ENCODE assay signal across 9 cellular contexts in the genomic region with DNA sequence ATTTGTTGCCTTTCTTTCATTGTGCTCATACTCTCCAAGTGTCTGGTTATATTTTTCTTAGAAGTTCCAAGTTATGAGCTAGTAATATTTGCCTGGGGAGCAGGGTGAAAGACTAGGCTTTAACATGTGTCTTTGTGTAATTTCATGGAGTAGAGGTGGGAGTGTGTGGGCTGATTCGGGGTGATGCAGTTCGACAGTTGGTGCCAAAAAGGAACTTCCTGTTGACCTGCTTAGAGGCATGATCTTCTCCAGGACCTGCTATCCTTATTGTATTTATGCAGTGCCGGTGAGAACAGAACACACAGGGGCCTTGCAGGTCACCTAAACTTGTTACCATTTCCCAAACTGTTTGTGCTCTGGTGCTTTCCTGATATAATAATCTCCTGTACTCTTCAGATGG. TPM values are rescaled to one million over a fixed set of nuclear protein-coding genes. Genes with fewer than 3 reads are reported as not detected.
DNase-seq lines count a peak whose midpoint lies in the region; FAIRE-seq and TF ChIP-seq lines count a peak whose summit lies in the region.
"Had no signal": no experiment of that assay in that cellular context is flagged by ENCODE, and none has a peak within 500 bp of the region (broad histone marks: within the 10 kb centered on the region; RNA-seq: fewer than 3 reads in every experiment).

No MANE protein-coding gene starts in this region.

- no peak overlapping the region for H3K4me3 ChIP-seq in SJSA1
- H3K4me3 ChIP-seq in lower leg skin (ENCODE audit: low read depth, poor library complexity, severe bottlenecking): no peak overlapping the region

- peak overlapping the region; percentile 6; the same call in 1 of the 2 replicates for H3K27ac ChIP-seq in SJSA1

- H3K36me3 ChIP-seq in SJSA1: peaks cover 20% of the 10 kb centered on the region

- no peaks in the 10 kb centered on the region for H3K9me3 ChIP-seq in SJSA1 (replicated peaks)

- H3K4me1 Mint-ChIP-seq in chondrocyte (ENCODE audit: low read depth): peaks cover 12% of the 10 kb centered on the region

- no peak for TF ChIP-seq CTCF in chondrocyte (IDR thresholded peaks at IDR 0.05)
- TF ChIP-seq CTCF in lower leg skin (IDR thresholded peaks at IDR 0.05): no peak

- FAIRE-seq in GM12891 (lab: Jason Lieb, UNC): peak; percentile 72

- DNase-seq in GM12891 (ENCODE audit: insufficient read length, low spot score) (no peak), SJSA1 (ENCODE audit: low read depth in 1 of 2, low spot score in 2 of 2) (no peak), chondrocyte (ENCODE audit: low spot score) (no peak), renal cortical epithelial cell (ENCODE audit: low read depth) (peak; percentile 13), lower leg skin (ENCODE audit: low spot score in 2 of 2) (no peak)
- DNase-seq in stimulated activated CD4-positive, alpha-beta T cell treated with anti-CD3 and anti-CD28 coated beads, Interleukin-2, amount 100 ng/mL, for 48 hours: no peak
- no peak for DNase-seq in NK-92 treated with Interleukin-12 subunit alpha and Interleukin-12 subunit beta, amount 100 ng/mL, for 24 hours (lab: John Stamatoyannopoulos, UW)
- DNase-seq: NCI-H187, nucleus accumbens had no signal

- TF ChIP-seq POLR2A in GM12891 (IDR thresholded peaks at IDR 0.05; ENCODE audit: low read depth, low read length) (no peak), lower leg skin (IDR thresholded peaks at IDR 0.05) (no peak)

- H3K27me3 ChIP-seq in SJSA1 (replicated peaks): no peaks in the 10 kb centered on the region

- no peaks in the 10 kb centered on the region for H3K27me3 Mint-ChIP-seq in chondrocyte (ENCODE audit: low read depth)

- peaks cover 7% of the 10 kb centered on the region for H3K4me1 ChIP-seq in SJSA1 (replicated peaks)

- H3K9me3 Mint-ChIP-seq in chondrocyte (ENCODE audit: low read depth): no peaks in the 10 kb centered on the region

- H3K27ac Mint-ChIP-seq in chondrocyte (ENCODE audit: unreplicated experiment): peak overlapping the region; percentile 52

- peaks cover 18% of the 10 kb centered on the region for H3K36me3 Mint-ChIP-seq in chondrocyte (ENCODE audit: low read depth)

- WGBS in lower leg skin, 2 donors: 29 to 55% methylated on average over 3 of the region's 3 CpGs

- intact Hi-C loops in lower leg skin (cut with DNase I; ENCODE audit: low total_unique reads): no loop called here

- H3K4me3 Mint-ChIP-seq in chondrocyte (ENCODE audit: unreplicated experiment): no peak overlapping the region

TF ChIP-seq in GM12891, 5 proteins besides CTCF, POLR2A, EP300 and RAD21:
- no peak for TF ChIP-seq POU2F2 (IDR thresholded peaks at IDR 0.05; ENCODE audit: low read depth, low read length)
- no peak for TF ChIP-seq TAF1 (IDR thresholded peaks at IDR 0.05; ENCODE audit: low read depth, low read length)
- no peak for TF ChIP-seq PAX5 (IDR thresholded peaks at IDR 0.05; ENCODE audit: insufficient read depth, low read length, severe bottlenecking)
- TF ChIP-seq POLR2AphosphoS5 (IDR thresholded peaks at IDR 0.05; ENCODE audit: low read depth, low read length): no peak
- no peak for TF ChIP-seq SPI1 (IDR thresholded peaks at IDR 0.05; ENCODE audit: low read depth, low read length)
TF ChIP-seq in GM12891: peak in this region for 0.

RNA-seq across cellular contexts. Expression of gene USP53, which starts 21.2 kb away (rescaled TPM):
- polyA plus RNA-seq in GM12891 (2012; ENCODE audit: low read depth, missing spikeins): 0.85 TPM
- 13.8 and 14.7 TPM in 2 replicates for total RNA-seq in SJSA1 (2014; rRNA removed; shearing (Covaris generic))
- 20.0 to 22.3 TPM (median 20.0 TPM) in 3 replicates for total RNA-seq in chondrocyte
- total RNA-seq in renal cortical epithelial cell: 36.8 and 47.2 TPM in 2 replicates
- 10 to 100 TPM; 34.2 to 56.4 (median 44.8) TPM for total RNA-seq in lower leg skin
